2 cellular contexts compared by ENCODE assay signal in the genomic region with DNA sequence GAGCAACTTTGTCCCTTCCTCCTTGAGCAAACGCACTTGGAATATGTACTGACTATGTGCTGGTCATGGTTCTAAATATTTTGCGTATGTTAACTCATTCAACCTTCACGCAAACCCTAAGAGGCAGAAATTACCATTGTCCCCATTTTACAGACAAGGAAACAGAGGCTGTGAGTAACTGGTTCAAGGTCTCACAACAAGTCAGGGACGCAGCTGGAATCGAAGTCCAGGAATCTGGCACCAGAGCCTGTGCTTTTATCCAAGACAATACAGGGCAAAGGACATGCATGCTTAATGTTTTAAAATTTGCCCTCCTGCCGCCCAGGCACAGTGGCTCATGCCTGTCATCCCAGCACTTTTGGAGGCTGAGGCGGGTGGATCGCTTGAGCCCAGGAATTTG.
TF ChIP-seq lines count a peak whose summit lies in the region.

No MANE protein-coding gene starts in this region.

TF ChIP-seq in A549, 52 proteins besides CTCF, POLR2A, EP300 and RAD21:
- TF ChIP-seq REST (IDR thresholded peaks at IDR 0.05) (no peak), ELK1 (IDR thresholded peaks at IDR 0.05; ENCODE audit: low read depth, low read length) (no peak), HEYL (CRISPR knock-in tag; IDR thresholded peaks at IDR 0.05) (no peak), HES2 (IDR thresholded peaks at IDR 0.05) (no peak)
- TF ChIP-seq, protein P1, sequence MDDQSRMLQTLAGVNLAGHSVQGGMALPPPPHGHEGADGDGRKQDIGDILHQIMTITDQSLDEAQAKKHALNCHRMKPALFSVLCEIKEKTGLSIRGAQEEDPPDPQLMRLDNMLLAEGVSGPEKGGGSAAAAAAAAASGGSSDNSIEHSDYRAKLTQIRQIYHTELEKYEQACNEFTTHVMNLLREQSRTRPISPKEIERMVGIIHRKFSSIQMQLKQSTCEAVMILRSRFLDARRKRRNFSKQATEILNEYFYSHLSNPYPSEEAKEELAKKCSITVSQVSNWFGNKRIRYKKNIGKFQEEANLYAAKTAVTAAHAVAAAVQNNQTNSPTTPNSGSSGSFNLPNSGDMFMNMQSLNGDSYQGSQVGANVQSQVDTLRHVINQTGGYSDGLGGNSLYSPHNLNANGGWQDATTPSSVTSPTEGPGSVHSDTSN (IDR thresholded peaks at IDR 0.05): no peak

TF ChIP-seq in WTC11, 78 proteins besides CTCF, POLR2A, EP300 and RAD21 (continued from another document):
- TF ChIP-seq, protein P2, sequence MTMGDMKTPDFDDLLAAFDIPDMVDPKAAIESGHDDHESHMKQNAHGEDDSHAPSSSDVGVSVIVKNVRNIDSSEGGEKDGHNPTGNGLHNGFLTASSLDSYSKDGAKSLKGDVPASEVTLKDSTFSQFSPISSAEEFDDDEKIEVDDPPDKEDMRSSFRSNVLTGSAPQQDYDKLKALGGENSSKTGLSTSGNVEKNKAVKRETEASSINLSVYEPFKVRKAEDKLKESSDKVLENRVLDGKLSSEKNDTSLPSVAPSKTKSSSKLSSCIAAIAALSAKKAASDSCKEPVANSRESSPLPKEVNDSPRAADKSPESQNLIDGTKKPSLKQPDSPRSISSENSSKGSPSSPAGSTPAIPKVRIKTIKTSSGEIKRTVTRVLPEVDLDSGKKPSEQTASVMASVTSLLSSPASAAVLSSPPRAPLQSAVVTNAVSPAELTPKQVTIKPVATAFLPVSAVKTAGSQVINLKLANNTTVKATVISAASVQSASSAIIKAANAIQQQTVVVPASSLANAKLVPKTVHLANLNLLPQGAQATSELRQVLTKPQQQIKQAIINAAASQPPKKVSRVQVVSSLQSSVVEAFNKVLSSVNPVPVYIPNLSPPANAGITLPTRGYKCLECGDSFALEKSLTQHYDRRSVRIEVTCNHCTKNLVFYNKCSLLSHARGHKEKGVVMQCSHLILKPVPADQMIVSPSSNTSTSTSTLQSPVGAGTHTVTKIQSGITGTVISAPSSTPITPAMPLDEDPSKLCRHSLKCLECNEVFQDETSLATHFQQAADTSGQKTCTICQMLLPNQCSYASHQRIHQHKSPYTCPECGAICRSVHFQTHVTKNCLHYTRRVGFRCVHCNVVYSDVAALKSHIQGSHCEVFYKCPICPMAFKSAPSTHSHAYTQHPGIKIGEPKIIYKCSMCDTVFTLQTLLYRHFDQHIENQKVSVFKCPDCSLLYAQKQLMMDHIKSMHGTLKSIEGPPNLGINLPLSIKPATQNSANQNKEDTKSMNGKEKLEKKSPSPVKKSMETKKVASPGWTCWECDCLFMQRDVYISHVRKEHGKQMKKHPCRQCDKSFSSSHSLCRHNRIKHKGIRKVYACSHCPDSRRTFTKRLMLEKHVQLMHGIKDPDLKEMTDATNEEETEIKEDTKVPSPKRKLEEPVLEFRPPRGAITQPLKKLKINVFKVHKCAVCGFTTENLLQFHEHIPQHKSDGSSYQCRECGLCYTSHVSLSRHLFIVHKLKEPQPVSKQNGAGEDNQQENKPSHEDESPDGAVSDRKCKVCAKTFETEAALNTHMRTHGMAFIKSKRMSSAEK (CRISPR knock-in tag; IDR thresholded peaks at IDR 0.05; ENCODE audit: borderline replicate concordance): no peak
- TF ChIP-seq E2F1 (CRISPR knock-in tag; IDR thresholded peaks at IDR 0.05) (no peak), ZMAT4 (CRISPR knock-in tag; IDR thresholded peaks at IDR 0.05) (no peak), KAT7 (CRISPR knock-in tag; IDR thresholded peaks at IDR 0.05; ENCODE audit: borderline replicate concordance) (no peak)
